21 cellular contexts compared by ENCODE assay signal in the genomic region with DNA sequence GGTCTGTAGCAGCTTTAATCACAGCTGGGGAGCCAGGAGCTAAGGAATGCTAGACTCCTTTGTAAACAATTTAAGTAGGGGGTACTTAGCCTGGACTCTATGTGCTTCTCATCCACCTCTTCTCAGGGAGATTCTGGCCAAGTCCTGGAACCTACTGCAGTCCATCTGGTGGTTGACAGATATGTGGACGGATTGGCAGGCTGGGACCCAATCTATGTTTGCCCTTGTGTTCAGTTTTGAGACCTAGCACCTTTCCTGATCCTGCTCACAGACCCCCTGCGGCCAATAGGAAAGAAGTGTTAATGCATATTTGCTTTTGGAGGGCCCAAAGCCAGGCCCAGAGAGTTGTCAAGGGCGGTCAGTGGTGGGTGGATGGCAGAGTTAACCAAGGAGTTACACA.
"Had no signal": no experiment of that assay in that cellular context is flagged by ENCODE, and none has a peak within 500 bp of the region (broad histone marks: within the 10 kb centered on the region; RNA-seq: fewer than 3 reads in every experiment).

No MANE protein-coding gene starts in this region.

- H3K4me3 ChIP-seq: heart right ventricle, left ventricle myocardium inferior, lower lobe of right lung, neural progenitor cell, prostate gland, right lobe of liver, testis had no signal

- ATAC-seq: esophagus mucosa; lower lobe of right lung; natural killer cell treated with Interleukin-12 subunit alpha and Interleukin-12 subunit beta and Interleukin-15 and Interleukin-18, amount 100 ng/mL, for 72 hours; right lobe of liver; stimulated activated effector memory CD8-positive, alpha-beta T cell treated with anti-CD3 and anti-CD28 coated beads, Interleukin-12 subunit alpha, Interleukin-12 subunit beta, amount 100 ng/mL, for 72 hours; stimulated activated naive CD8-positive, alpha-beta T cell treated with anti-CD3 and anti-CD28 coated beads, Interleukin-15, Interleukin-2, amounts not matched to agents 100 U/mL and 50 U/mL, for 24 hours had no signal

- H3K27me3 ChIP-seq: heart right ventricle, right lobe of liver, testis had no signal

- H3K27ac ChIP-seq: lower lobe of right lung, neural progenitor cell, parathyroid adenoma, right lobe of liver, testis had no signal

- DNase-seq: cortex of kidney; effector memory CD4-positive, alpha-beta T cell; heart right ventricle; hypothalamus; left cardiac atrium; left ventricle myocardium inferior; lower lobe of right lung; midbrain; occipital lobe; right lobe of liver; stimulated activated CD4-positive, alpha-beta T cell treated with anti-CD3 and anti-CD28 coated beads, Interleukin-4, amount 100 ng/mL, for 1 hour; stimulated activated CD8-positive, alpha-beta memory T cell treated with anti-CD3 and anti-CD28 coated beads, Interleukin-4, amount 100 ng/mL, for 48 hours; stimulated activated naive CD8-positive, alpha-beta T cell treated with anti-CD3 and anti-CD28 coated beads, Interleukin-15, Interleukin-2, amounts not matched to agents 100 U/mL and 50 U/mL, for 24 hours; testis; trophoblast cell had no signal

- H3K4me1 ChIP-seq: neural progenitor cell, testis had no signal

- H3K36me3 ChIP-seq: neural progenitor cell, prostate gland, right lobe of liver had no signal

- H3K9me3 ChIP-seq: heart right ventricle, left ventricle myocardium inferior, lower lobe of right lung, prostate gland, right lobe of liver, testis had no signal
